In genomic region chr12:116969615-116970575, GRCh38 we compare ENCODE assay signal across 14 cellular contexts. TPM values are rescaled to one million over a fixed set of nuclear protein-coding genes. Genes with fewer than 3 reads are reported as not detected.
DNase-seq lines count a peak whose midpoint lies in the region; TF ChIP-seq lines count a peak whose summit lies in the region.
"Had no signal": no experiment of that assay in that cellular context is flagged by ENCODE, and none has a peak within 500 bp of the region (broad histone marks: within the 10 kb centered on the region; RNA-seq: fewer than 3 reads in every experiment).

No MANE protein-coding gene starts in this region.

- no peaks in the 10 kb centered on the region for H3K79me2 ChIP-seq in neural progenitor cell (ENCODE audit: low read depth)

- 71% methylated on average over 28 of the region's 30 CpGs for WGBS in esophagus muscularis mucosa

- H3K27ac Mint-ChIP-seq in neural progenitor cell (peak overlapping the region; percentile 48), MCF 10A (ENCODE audit: low read depth, unreplicated experiment) (no peak overlapping the region), immature natural killer cell (no peak overlapping the region)
- H3K27ac Mint-ChIP-seq: natural killer cell had no signal

- H3K9ac ChIP-seq in endocrine pancreas (ENCODE audit: control insufficient read depth, insufficient read depth, low read length) (no peak overlapping the region), neural progenitor cell (no peak overlapping the region)

- H3K36me3 ChIP-seq in endocrine pancreas (ENCODE audit: control insufficient read depth, insufficient read depth, low read length) = no peaks in the 10 kb centered on the region
- H3K36me3 ChIP-seq in neural progenitor cell = peaks cover 4% of the 10 kb centered on the region
- H3K36me3 ChIP-seq in esophagus muscularis mucosa = peaks cover 4 to 52% (median 17%) of the 10 kb centered on the region in 4 donors

- no peak for TF ChIP-seq POLR2A in esophagus muscularis mucosa (IDR thresholded peaks at IDR 0.05; ENCODE audit: low read depth)

- no peaks in the 10 kb centered on the region for H3K9me3 ChIP-seq in endocrine pancreas (ENCODE audit: control insufficient read depth, low read length)
- H3K9me3 ChIP-seq in neural progenitor cell (ENCODE audit: low read depth) = no peaks in the 10 kb centered on the region
- H3K9me3 ChIP-seq in esophagus muscularis mucosa = no peaks in the 10 kb centered on the region

- intact Hi-C loops in MCF 10A (cut with micrococcal nuclease) (no loop called here), esophagus muscularis mucosa (cut with DNase I) (no loop called here)

- H3K36me3 Mint-ChIP-seq in neural progenitor cell = peaks cover 20% of the 10 kb centered on the region
- peaks cover 71% of the 10 kb centered on the region for H3K36me3 Mint-ChIP-seq in MCF 10A (ENCODE audit: insufficient read depth, unreplicated experiment)
- H3K36me3 Mint-ChIP-seq in immature natural killer cell = peaks cover 14 to 38% (median 36%) of the 10 kb centered on the region in 3 donors

- peak overlapping the region; percentile 50 for H3K4me3 ChIP-seq in endocrine pancreas (ENCODE audit: control insufficient read depth, insufficient read depth, low read length)
- H3K4me3 ChIP-seq in neural progenitor cell = no peak overlapping the region
- H3K4me3 ChIP-seq in esophagus muscularis mucosa = no peak overlapping the region

- H3K4me1 Mint-ChIP-seq in neural progenitor cell (peaks cover 18% of the 10 kb centered on the region), MCF 10A (ENCODE audit: insufficient read depth, unreplicated experiment) (no peaks in the 10 kb centered on the region), immature natural killer cell (no peaks in the 10 kb centered on the region)
- H3K4me1 Mint-ChIP-seq: natural killer cell had no signal

- H3K4me3 Mint-ChIP-seq in neural progenitor cell = peak overlapping the region; percentile 19
- H3K4me3 Mint-ChIP-seq in MCF 10A (ENCODE audit: unreplicated experiment) = no peak overlapping the region
- H3K4me3 Mint-ChIP-seq in immature natural killer cell = no peak overlapping the region
- H3K4me3 Mint-ChIP-seq: CD4-positive, CD25-positive, alpha-beta regulatory T cell; natural killer cell had no signal

- no peaks in the 10 kb centered on the region for H3F3A ChIP-seq in neural progenitor cell (ENCODE audit: low read depth)

- peaks cover 4% of the 10 kb centered on the region for H3K4me1 ChIP-seq in endocrine pancreas (ENCODE audit: control insufficient read depth, insufficient read depth, low read length)
- peaks cover 3% of the 10 kb centered on the region for H3K4me1 ChIP-seq in neural progenitor cell
- peaks cover 0 to 11% (median 6%) of the 10 kb centered on the region in 4 donors for H3K4me1 ChIP-seq in esophagus muscularis mucosa
- H3K4me1 ChIP-seq: foreskin keratinocyte had no signal

- H3K27ac ChIP-seq in neural progenitor cell (no peak overlapping the region), esophagus muscularis mucosa (replicated peaks in 1 of 4) (no peak overlapping the region)
- H3K27ac ChIP-seq: foreskin keratinocyte had no signal

- no peak for TF ChIP-seq EP300 in esophagus muscularis mucosa (IDR thresholded peaks at IDR 0.05)

- H3K27me3 ChIP-seq in endocrine pancreas (ENCODE audit: control insufficient read depth, insufficient read depth, low read length) (no peaks in the 10 kb centered on the region), neural progenitor cell (no peaks in the 10 kb centered on the region), esophagus muscularis mucosa (no peaks in the 10 kb centered on the region)
- H3K27me3 ChIP-seq: foreskin keratinocyte had no signal

- H4K20me1 ChIP-seq in neural progenitor cell (ENCODE audit: low read depth) = peaks cover 3% of the 10 kb centered on the region

- no peak overlapping the region for H2AFZ ChIP-seq in neural progenitor cell (replicated peaks)

- CTCF ChIA-PET in MCF 10A (lab: Yijun Ruan, JAX) = interaction anchor here (0.6 to 0.9 kb wide), 2 partner anchors 22 to 266 kb away, joined by 3 to 4 read pairs; no protein-coding TSS in a partner anchor

- POLR2A ChIA-PET in MCF 10A (lab: Yijun Ruan, JAX) = no interaction called here

- no peaks in the 10 kb centered on the region for H3K9me3 Mint-ChIP-seq in neural progenitor cell
- H3K9me3 Mint-ChIP-seq in MCF 10A (ENCODE audit: unreplicated experiment) = no peaks in the 10 kb centered on the region
- no peaks in the 10 kb centered on the region for H3K9me3 Mint-ChIP-seq in immature natural killer cell
- H3K9me3 Mint-ChIP-seq: CD4-positive, CD25-positive, alpha-beta regulatory T cell; natural killer cell had no signal

- no TSS peak for BruUV-seq in MCF 10A (replicated peaks; lab: Mats Ljungman, UMichigan)

- peaks cover 2% of the 10 kb centered on the region for H3K27me3 Mint-ChIP-seq in neural progenitor cell (ENCODE audit: insufficient read depth, low read depth)
- H3K27me3 Mint-ChIP-seq in MCF 10A (ENCODE audit: insufficient read depth, unreplicated experiment) = no peaks in the 10 kb centered on the region
- H3K27me3 Mint-ChIP-seq in immature natural killer cell (ENCODE audit: low read depth in 3 of 3) = peaks cover 0 to 2% (median 1%) of the 10 kb centered on the region in 3 donors
- H3K27me3 Mint-ChIP-seq: CD4-positive, CD25-positive, alpha-beta regulatory T cell had no signal

- H3K4me2 ChIP-seq in neural progenitor cell = no peak overlapping the region

- DNase-seq in EH (ENCODE audit: low read depth) = peak; percentile 42
- DNase-seq in NCI-H524 treated with DMSO at 0.1 percent for 48 hours (lab: John Stamatoyannopoulos, UW) = peak; percentile 59
- DNase-seq in neural progenitor cell (ENCODE audit: low spot score) = peak; percentile 52
- DNase-seq in MCF 10A (ENCODE audit: unreplicated experiment) = no peak
- no peak for DNase-seq in esophagus muscularis mucosa (ENCODE audit: extremely low spot score)
- DNase-seq in HK-2 (ENCODE audit: unreplicated experiment) = no peak
- DNase-seq in immature natural killer cell = no peak
- DNase-seq: activated naive CD4-positive, alpha-beta T cell treated with anti-CD3 and anti-CD28 coated beads, Interleukin-2, amount 50 U/mL, for 16 hours; CD4-positive, CD25-positive, alpha-beta regulatory T cell; foreskin keratinocyte; GOT3; natural killer cell; NCI-H526 had no signal

- TF ChIP-seq CTCF in neural progenitor cell (IDR thresholded peaks at IDR 0.05) = no peak
- TF ChIP-seq CTCF in MCF 10A (IDR thresholded peaks at IDR 0.05; ENCODE audit: unreplicated experiment) = no peak
- no peak for TF ChIP-seq CTCF in esophagus muscularis mucosa (IDR thresholded peaks at IDR 0.05)

RNA-seq across cellular contexts. Expression of gene FBXW8, which starts 59.1 kb away (rescaled TPM):
- total RNA-seq in neural progenitor cell (ENCODE audit: low replicate concordance) (20.7 and 27.2 TPM in 2 replicates), MCF 10A (2022) (24.2 and 24.8 TPM in 2 replicates), esophagus muscularis mucosa (10 to 100 TPM; 11.9 to 13.9 (median 13.3) TPM)
- 10 to 100 TPM in 2 of 3 donors, 1 to 10 TPM in 1; 6.6 to 11.6 (median 10.6) TPM for polyA plus RNA-seq in immature natural killer cell

Comparison
In these comparisons a context has a peak if more than half of its experiments do, and no peak if none do; other contexts are left out.
1. DNase-seq: peak in EH (single experiment), NCI-H524 treated with DMSO at 0.1 percent for 48 hours (single experiment) and neural progenitor cell (single experiment); none in MCF 10A (single experiment), esophagus muscularis mucosa (single experiment), HK-2 (single experiment) and immature natural killer cell (0 of 3).